In the genomic region with DNA sequence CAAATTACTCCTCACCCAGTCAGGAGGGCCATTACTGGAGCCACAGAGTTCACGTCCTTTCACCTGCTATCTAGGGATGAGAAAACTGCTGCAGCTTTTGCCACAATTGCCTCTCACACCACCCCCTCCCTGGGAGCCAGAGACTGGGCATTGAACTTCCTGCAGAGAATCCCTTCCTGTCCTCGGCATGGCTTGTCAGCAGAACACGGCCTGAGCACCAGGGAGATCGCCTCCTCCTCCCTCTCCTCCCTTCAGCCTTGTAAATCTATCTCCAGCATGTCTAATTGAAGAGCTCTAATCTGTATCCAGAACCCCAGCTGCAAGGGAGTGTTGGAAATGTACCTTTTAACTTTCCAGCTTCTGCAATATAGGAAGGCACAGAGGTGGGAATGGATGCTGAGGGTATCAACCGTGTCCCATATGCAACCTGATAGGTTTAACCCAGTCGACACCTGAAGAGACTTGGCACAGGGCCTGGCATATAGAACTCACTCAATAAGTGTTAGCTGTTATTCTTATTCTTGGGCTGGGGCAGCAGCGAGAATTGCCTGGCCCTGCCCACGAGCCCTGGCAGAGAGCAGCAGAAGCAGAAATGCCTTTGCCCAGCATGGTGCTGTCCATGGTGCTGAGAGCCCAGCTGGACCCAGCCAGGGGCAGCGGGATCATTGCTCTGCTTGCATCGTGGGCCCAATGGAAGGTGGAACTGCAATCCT, we compare ENCODE assay signal across 8 cellular contexts. TPM values are rescaled to one million over a fixed set of nuclear protein-coding genes. Genes with fewer than 3 reads are reported as not detected.
DNase-seq lines count a peak whose midpoint lies in the region; ATAC-seq, FAIRE-seq and TF ChIP-seq lines count a peak whose summit lies in the region.

No MANE protein-coding gene starts in this region.

- no peak for FAIRE-seq in small intestine (lab: Jason Lieb, UNC)

- DNase-seq in AG09319 (ENCODE audit: extremely low read depth, low read depth) (peak; percentile 7), HFFc6 (peak; percentile 46), SJCRH30 (peak; percentile 70 to 84), adipocyte (ENCODE audit: low read depth) (peak; percentile 84), left ventricle myocardium superior (peak; percentile 80), small intestine (peak; percentile 49)

- peaks cover 25% of the 10 kb centered on the region for H3K27me3 Mint-ChIP-seq in HFFc6 (ENCODE audit: insufficient read depth)

- H3K4me3 ChIP-seq in SJCRH30 (no peak overlapping the region), adipocyte (ENCODE audit: low read length) (no peak overlapping the region), small intestine (ENCODE audit: low read depth in 1 of 2, low read length in 2 of 2) (no peak overlapping the region)

- H3K9me3 ChIP-seq in SJCRH30 (replicated peaks): no peaks in the 10 kb centered on the region
- no peaks in the 10 kb centered on the region for H3K9me3 ChIP-seq in adipocyte (ENCODE audit: control insufficient read depth, low read length)
- H3K9me3 ChIP-seq in small intestine (ENCODE audit: control insufficient read depth, low read depth): no peaks in the 10 kb centered on the region

- H3K4me1 Mint-ChIP-seq in HFFc6 (ENCODE audit: low read depth): no peaks in the 10 kb centered on the region

- H3K36me3 Mint-ChIP-seq in HFFc6 (ENCODE audit: low read depth): no peaks in the 10 kb centered on the region

- H3K27ac Mint-ChIP-seq in HFFc6: no peak overlapping the region

- ATAC-seq in left ventricle myocardium superior (peak; percentile 88), GM18519 (IDR thresholded peaks at IDR 0.05; ENCODE audit: low FRiP score, unreplicated experiment) (no peak), HG03439 (IDR thresholded peaks at IDR 0.05; ENCODE audit: unreplicated experiment) (no peak)

- WGBS in small intestine, 3 donors: 22 to 26% (median 23%) methylated on average over 10 of the region's 10 CpGs

- TF ChIP-seq CTCF in AG09319 (IDR thresholded peaks at IDR 0.05; ENCODE audit: low read depth, low read length) (no peak), HFFc6 (IDR thresholded peaks at IDR 0.05) (no peak)

- H3K27me3 ChIP-seq in SJCRH30 (no peaks in the 10 kb centered on the region), adipocyte (replicated peaks; ENCODE audit: control insufficient read depth, insufficient read depth, low read length) (peaks cover 50% of the 10 kb centered on the region), small intestine (ENCODE audit: control insufficient read depth in 2 of 2, insufficient read depth in 2 of 2, low read length in 2 of 2) (no peaks in the 10 kb centered on the region)

- H3K9me3 Mint-ChIP-seq in HFFc6: no peaks in the 10 kb centered on the region

- H3K4me3 Mint-ChIP-seq in HFFc6: no peak overlapping the region

- no peak overlapping the region for H3K9ac ChIP-seq in adipocyte (ENCODE audit: low read length)

- intact Hi-C loops in left ventricle myocardium superior (cut with micrococcal nuclease): no loop called here

- no peaks in the 10 kb centered on the region for H3K36me3 ChIP-seq in SJCRH30
- H3K36me3 ChIP-seq in adipocyte (ENCODE audit: control insufficient read depth, insufficient read depth, low read length, severe bottlenecking): no peaks in the 10 kb centered on the region
- no peaks in the 10 kb centered on the region for H3K36me3 ChIP-seq in small intestine (ENCODE audit: control insufficient read depth in 2 of 2, insufficient read depth in 2 of 2, low read length in 2 of 2)

- H3K27ac ChIP-seq in SJCRH30 (peak overlapping the region; percentile 27; the same call in 1 of the 2 replicates), small intestine (ENCODE audit: low read depth in 1 of 2, low read length in 1 of 2) (no peak overlapping the region)

- H3K4me1 ChIP-seq in SJCRH30 (peaks cover 19% of the 10 kb centered on the region), adipocyte (ENCODE audit: control insufficient read depth, insufficient read depth, low read length) (no peaks in the 10 kb centered on the region), small intestine (ENCODE audit: control insufficient read depth in 2 of 2, insufficient read depth in 1 of 2, low read depth in 1 of 2, low read length in 1 of 2) (no peaks in the 10 kb centered on the region)

RNA-seq across cellular contexts. Expression of gene TMEM63C, which starts 26.8 kb away (rescaled TPM):
- under 1 TPM in 1 of 6 experiments, not detected in 5; 0.05 TPM for total RNA-seq in HFFc6 (2021; fragmentation: NEBNext Ultra II Directional; extraction: Animal tissue kit (Norgen Biotek cat#: 25700))
- 4.5 and 5.2 TPM in 2 replicates for total RNA-seq in SJCRH30 (2014; rRNA removed; shearing (Covaris generic))
- 1.9 TPM for total RNA-seq in left ventricle myocardium superior
- 1 to 10 TPM in 1 of 3 donors, under 1 TPM in 1, not detected in 1; 0.27 to 2.0 TPM for polyA plus RNA-seq in small intestine

Comparison
In these comparisons a context has a peak if more than half of its experiments do, and no peak if none do; other contexts are left out.
1. DNase-seq: peak in every context shown above with its lines; median percentile 84 in adipocyte; 80 in left ventricle myocardium superior; 77 in SJCRH30; 49 in small intestine; 46 in HFFc6; 7 in AG09319.